In the genomic region with DNA sequence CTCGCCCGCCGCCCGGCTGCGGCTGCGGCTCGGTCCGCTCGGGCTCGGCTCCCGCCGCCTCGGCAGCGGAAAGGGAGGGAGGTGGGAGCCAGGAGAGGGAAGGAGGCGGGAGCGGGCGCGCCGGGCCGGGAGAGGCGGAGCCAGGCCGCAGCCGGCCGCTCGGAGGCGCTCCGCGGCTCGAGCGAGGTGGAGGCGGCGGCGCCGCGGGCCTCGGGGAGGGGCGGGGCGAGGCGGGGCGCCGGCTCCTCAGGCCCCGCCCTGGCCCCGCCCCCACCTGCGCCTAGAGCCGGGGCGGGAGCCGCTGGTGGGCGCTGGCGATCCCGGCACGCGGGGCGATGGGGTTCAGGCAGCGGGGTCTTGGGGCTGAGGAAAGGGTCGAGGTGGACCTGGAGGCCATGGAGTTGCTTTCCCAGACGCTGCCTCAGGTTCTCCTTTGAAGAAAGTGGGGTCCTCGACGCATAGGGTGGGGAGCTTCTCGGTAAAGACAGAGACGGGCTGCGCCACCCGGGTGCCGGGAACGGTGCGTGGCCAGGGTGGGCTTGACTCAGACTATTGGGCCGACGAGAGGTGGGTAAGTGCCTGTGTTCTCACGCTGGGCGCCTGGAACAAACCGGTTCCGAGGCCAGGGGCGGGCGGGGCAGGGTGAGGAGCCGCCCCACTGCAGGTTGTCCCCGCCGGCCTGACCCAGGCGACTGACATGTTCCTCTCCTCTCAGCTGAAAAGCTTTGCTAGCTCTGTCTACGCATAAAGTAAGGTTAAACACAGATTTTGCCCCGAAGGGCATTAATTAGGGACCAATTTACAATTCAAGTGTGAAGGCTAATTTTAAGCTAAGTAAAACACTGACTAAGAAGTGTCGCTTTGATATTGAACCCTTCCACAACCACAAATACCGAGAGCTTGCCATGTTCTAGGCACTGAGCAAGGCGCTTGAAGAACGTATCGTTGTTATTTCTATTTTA, we compare ENCODE assay signal across 8 cellular contexts. TPM values are rescaled to one million over a fixed set of nuclear protein-coding genes. Genes with fewer than 3 reads are reported as not detected.
A peak's percentile ranks its signal among the peaks of the same experiment; 100 is the strongest.
DNase-seq lines count a peak whose midpoint lies in the region; ATAC-seq and TF ChIP-seq lines count a peak whose summit lies in the region.

Gene CMTM4 (minus strand): TSS at position 75 of the 962 bp plus-strand sequence. CDS start 218 bp downstream, outside the sequence.

- no peaks in the 10 kb centered on the region for H3K36me3 ChIP-seq in GM23248 (ENCODE audit: low read depth)
- no peaks in the 10 kb centered on the region for H3K36me3 ChIP-seq in osteoblast (ENCODE audit: insufficient read depth, low read length)

- no peaks in the 10 kb centered on the region for H3K4me1 Mint-ChIP-seq in glutamatergic neuron (ENCODE audit: low read depth, unreplicated experiment)

- no peaks in the 10 kb centered on the region for H3K36me3 Mint-ChIP-seq in activated naive CD4-positive, alpha-beta T cell treated with anti-CD3 and anti-CD28 coated beads, Interleukin-2, amount 50 U/mL, for 72 hours
- no peaks in the 10 kb centered on the region for H3K36me3 Mint-ChIP-seq in glutamatergic neuron (ENCODE audit: unreplicated experiment)

- H3K9me3 ChIP-seq in GM23248 (ENCODE audit: low read depth), result no peaks in the 10 kb centered on the region
- H3K9me3 ChIP-seq in osteoblast (ENCODE audit: low read depth, low read length), result no peaks in the 10 kb centered on the region

- no peak within 1 kb of the TSS for H3K27ac ChIP-seq in GM23248
- no peak within 1 kb of the TSS for H3K27ac ChIP-seq in osteoblast (ENCODE audit: low read depth, low read length)

- peak; percentile 90 for DNase-seq in EH (ENCODE audit: low read depth)
- DNase-seq in GM23248, result peak; percentile 94
- no peak for DNase-seq in LNCaP clone FGC (ENCODE audit: low read depth)
- DNase-seq in SKM-1 (lab: John Stamatoyannopoulos, UW; ENCODE audit: unreplicated experiment), result peak; percentile 59
- DNase-seq in activated naive CD4-positive, alpha-beta T cell treated with anti-CD3 and anti-CD28 coated beads, Interleukin-2, amount 50 U/mL, for 72 hours (ENCODE audit: low spot score in 2 of 2), result peak; percentile 76 to 81
- peak; percentile 86 for DNase-seq in glutamatergic neuron
- DNase-seq in osteoblast (ENCODE audit: insufficient read length, low spot score, missing footprints), result peak; percentile 100
- peak; percentile 86 for DNase-seq in superior temporal gyrus (ENCODE audit: extremely low spot score)

- in situ Hi-C loops in GM23248 (cut with MboI), result no loop called here

- H3K27me3 Mint-ChIP-seq in glutamatergic neuron (ENCODE audit: unreplicated experiment), result peaks cover 7% of the 10 kb centered on the region

- peak; percentile 93 to 95 for ATAC-seq in activated naive CD4-positive, alpha-beta T cell treated with anti-CD3 and anti-CD28 coated beads, Interleukin-2, amount 50 U/mL, for 72 hours

- peak within 1 kb of the TSS; percentile 81 for H3K4me3 Mint-ChIP-seq in glutamatergic neuron (ENCODE audit: unreplicated experiment)

- H3K27me3 ChIP-seq in GM23248 (replicated peaks; ENCODE audit: insufficient read depth), result no peaks in the 10 kb centered on the region
- H3K27me3 ChIP-seq in osteoblast (ENCODE audit: insufficient read depth, low read length), result no peaks in the 10 kb centered on the region

- H4K20me1 ChIP-seq in GM23248 (ENCODE audit: insufficient read depth), result no peaks in the 10 kb centered on the region
- H4K20me1 ChIP-seq in osteoblast (ENCODE audit: insufficient read depth, low read length), result no peaks in the 10 kb centered on the region

- no peaks in the 10 kb centered on the region for H3K9me3 Mint-ChIP-seq in activated naive CD4-positive, alpha-beta T cell treated with anti-CD3 and anti-CD28 coated beads, Interleukin-2, amount 50 U/mL, for 72 hours
- H3K9me3 Mint-ChIP-seq in glutamatergic neuron (ENCODE audit: unreplicated experiment), result peaks cover 2% of the 10 kb centered on the region

- peak within 1 kb of the TSS; percentile 95 for H2AFZ ChIP-seq in GM23248
- peak within 1 kb of the TSS; percentile 87 for H2AFZ ChIP-seq in osteoblast (ENCODE audit: low read length)

- TF ChIP-seq CTCF in LNCaP clone FGC (IDR thresholded peaks at IDR 0.05; ENCODE audit: control insufficient read depth, extremely low read depth, insufficient read depth), result peak; percentile 59
- no peak for TF ChIP-seq CTCF in glutamatergic neuron (IDR thresholded peaks at IDR 0.05; ENCODE audit: partially characterized antibody, unreplicated experiment)
- no peak for TF ChIP-seq CTCF in osteoblast (IDR thresholded peaks at IDR 0.05; ENCODE audit: extremely low read depth, low read depth, low read length)

- peak within 1 kb of the TSS; percentile 84 for H3K9ac ChIP-seq in GM23248

- no peaks in the 10 kb centered on the region for H3K9me2 ChIP-seq in GM23248 (ENCODE audit: insufficient read depth)

- no peaks in the 10 kb centered on the region for H3F3A ChIP-seq in GM23248 (ENCODE audit: insufficient read depth)

- no peak within 1 kb of the TSS for H3K27ac Mint-ChIP-seq in activated naive CD4-positive, alpha-beta T cell treated with anti-CD3 and anti-CD28 coated beads, Interleukin-2, amount 50 U/mL, for 72 hours
- H3K27ac Mint-ChIP-seq in glutamatergic neuron (ENCODE audit: unreplicated experiment), result peak within 1 kb of the TSS; percentile 43

- peaks cover 35% of the 10 kb centered on the region for H3K79me2 ChIP-seq in GM23248 (ENCODE audit: insufficient read depth)
- H3K79me2 ChIP-seq in osteoblast (ENCODE audit: insufficient read depth, low read length), result peaks cover 9% of the 10 kb centered on the region

- H3K4me1 ChIP-seq in GM23248 (ENCODE audit: insufficient read depth) (peaks cover 8% of the 10 kb centered on the region; the same call in 1 of the 2 replicates), osteoblast (ENCODE audit: insufficient read depth, low read length) (peaks cover 10% of the 10 kb centered on the region)

- 7 to 8% methylated on average over 37 to 50 of the region's 84 CpGs for WGBS in GM23248 (ENCODE audit: low coverage in 1 of 2, low lambda C conversion rate in 2 of 2, missing lambda C conversion rate in 2 of 2), 2 experiments

- peak within 1 kb of the TSS; percentile 78 for H3K4me3 ChIP-seq in GM23248
- peak within 1 kb of the TSS; percentile 76 for H3K4me3 ChIP-seq in LNCaP clone FGC (ENCODE audit: low read depth, low read length)
- H3K4me3 ChIP-seq in osteoblast (ENCODE audit: insufficient read depth, low read length), result peak within 1 kb of the TSS; percentile 77

- H3K4me2 ChIP-seq in GM23248 (ENCODE audit: unreplicated experiment), result peak within 1 kb of the TSS; percentile 84
- peak within 1 kb of the TSS; percentile 93 for H3K4me2 ChIP-seq in osteoblast (ENCODE audit: insufficient read depth, low read length)

RNA-seq across cellular contexts. Expression of gene CMTM4, which starts in this region (rescaled TPM):
- 19.5 and 21.1 TPM in 2 replicates for total RNA-seq in GM23248 (2014; rRNA removed; shearing (Covaris generic))
- 3.2 and 3.5 TPM in 2 replicates for polyA plus RNA-seq in GM23248 (2016; fragmentation: Nextera tagmentation; extraction: Ambion mirVana)
- total RNA-seq in activated naive CD4-positive, alpha-beta T cell treated with anti-CD3 and anti-CD28 coated beads, Interleukin-2, amount 50 U/mL, for 72 hours, result 1 to 10 TPM; 2.4 to 3.3 TPM
- total RNA-seq in glutamatergic neuron (ENCODE audit: unreplicated experiment), result 8.2 TPM
- 42.7 and 52.5 TPM in 2 replicates for total RNA-seq in osteoblast
